In the genomic region with DNA sequence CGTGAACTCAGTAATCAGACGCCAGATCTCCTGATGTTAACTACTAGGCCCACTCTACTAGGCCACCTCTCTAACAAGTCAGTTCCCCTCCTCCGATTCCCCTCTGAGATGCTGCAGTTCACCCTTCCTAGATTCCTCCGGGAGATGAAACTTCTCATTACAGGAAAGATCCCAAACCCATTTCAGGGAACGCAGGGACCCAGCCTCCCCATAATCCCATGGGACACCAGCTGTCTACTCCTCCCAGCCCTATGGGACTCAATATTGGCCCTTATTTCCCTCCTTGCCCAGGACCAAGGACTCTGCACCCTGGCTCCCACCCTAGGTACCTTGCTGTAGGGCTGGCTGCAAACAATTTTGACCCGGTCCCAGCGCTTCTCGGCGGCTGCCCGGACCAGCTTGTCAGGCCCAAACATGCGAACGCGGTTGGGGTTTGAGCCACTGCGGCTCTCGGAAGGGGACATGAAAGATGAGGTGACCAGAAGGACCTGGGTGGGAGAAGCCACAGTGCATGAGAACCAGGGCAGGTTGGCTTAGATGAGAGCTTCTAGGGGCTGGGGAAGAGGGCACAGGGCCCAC, we compare ENCODE assay signal across 14 cellular contexts. TPM values are rescaled to one million over a fixed set of nuclear protein-coding genes. Genes with fewer than 3 reads are reported as not detected.
A peak's percentile ranks its signal among the peaks of the same experiment; 100 is the strongest.
DNase-seq lines count a peak whose midpoint lies in the region; ATAC-seq, FAIRE-seq and TF ChIP-seq lines count a peak whose summit lies in the region.
"Had no signal": no experiment of that assay in that cellular context is flagged by ENCODE, and none has a peak within 500 bp of the region (broad histone marks: within the 10 kb centered on the region; RNA-seq: fewer than 3 reads in every experiment).

No MANE protein-coding gene starts in this region.

- no peaks in the 10 kb centered on the region for H3K9me3 ChIP-seq in A673 (ENCODE audit: low read depth, low read length, poor library complexity, severe bottlenecking)
- no peaks in the 10 kb centered on the region for H3K9me3 ChIP-seq in BLaER1
- H3K9me3 ChIP-seq in WERI-Rb-1 (ENCODE audit: severe bottlenecking), result no peaks in the 10 kb centered on the region
- H3K9me3 ChIP-seq in kidney (ENCODE audit: control insufficient read depth in 1 of 2, low read length in 2 of 2), result no peaks in the 10 kb centered on the region
- H3K9me3 ChIP-seq in tibial nerve, result no peaks in the 10 kb centered on the region
- H3K9me3 ChIP-seq: BE2C, Caco-2 had no signal

- H3K4me1 ChIP-seq in A673 (ENCODE audit: insufficient read depth, low read length, poor library complexity, severe bottlenecking), result peaks cover 26% of the 10 kb centered on the region
- H3K4me1 ChIP-seq in BLaER1, result peaks cover 39% of the 10 kb centered on the region
- no peaks in the 10 kb centered on the region for H3K4me1 ChIP-seq in kidney (ENCODE audit: control insufficient read depth in 1 of 2, insufficient read depth in 1 of 2, low read depth in 1 of 2, low read length in 2 of 2)
- H3K4me1 ChIP-seq in tibial nerve, result no peaks in the 10 kb centered on the region
- H3K4me1 ChIP-seq: BE2C, Caco-2 had no signal

- ATAC-seq in GM19397 (IDR thresholded peaks at IDR 0.05; ENCODE audit: unreplicated experiment), result no peak

- CTCF ChIA-PET in A673 (lab: Charles Lee), result interaction anchor here (0.6 to 2.1 kb wide), 9 partner anchors 9 to 1135 kb away, joined by 3 to 25 read pairs (median 4); no protein-coding TSS in a partner anchor

- peaks cover 41% of the 10 kb centered on the region for H3K36me3 ChIP-seq in A673 (ENCODE audit: insufficient read depth, low read length, poor library complexity, severe bottlenecking)
- peaks cover 82% of the 10 kb centered on the region for H3K36me3 ChIP-seq in BLaER1
- H3K36me3 ChIP-seq in WERI-Rb-1, result peaks cover 60% of the 10 kb centered on the region
- peaks cover 11 to 29% of the 10 kb centered on the region in 2 donors for H3K36me3 ChIP-seq in kidney (ENCODE audit: control insufficient read depth in 1 of 2, insufficient read depth in 2 of 2, low read length in 2 of 2)
- H3K36me3 ChIP-seq in tibial nerve, result peaks cover 0 to 90% (median 17%) of the 10 kb centered on the region in 3 donors

- TF ChIP-seq CTCF in A673 (conservative IDR thresholded peaks at IDR 0.05; ENCODE audit: low read depth, low read length) (no peak), WERI-Rb-1 (IDR thresholded peaks at IDR 0.05; ENCODE audit: low read depth, low read length) (no peak), kidney (IDR thresholded peaks at IDR 0.05; ENCODE audit: borderline replicate concordance, extremely low read depth, insufficient read depth) (no peak), tibial nerve (IDR thresholded peaks at IDR 0.05) (no peak)

- FAIRE-seq in kidney (lab: Jason Lieb, UNC), result no peak

- intact Hi-C loops in A673 (cut with micrococcal nuclease; ENCODE audit: unreplicated experiment), result no loop called here
- intact Hi-C loops in kidney (cut with DNase I), result no loop called here

- no peak for TF ChIP-seq EP300 in tibial nerve (IDR thresholded peaks at IDR 0.05)

- no peaks in the 10 kb centered on the region for H4K20me1 ChIP-seq in BLaER1

- H3K9ac ChIP-seq in BLaER1 (peak overlapping the region; percentile 38), kidney (ENCODE audit: low read length in 2 of 2) (no peak overlapping the region)

- WGBS in tibial nerve, 2 donors, result 91 to 93% methylated on average over 15 of the region's 15 CpGs

- no peak for TF ChIP-seq POLR2A in tibial nerve (IDR thresholded peaks at IDR 0.05)

- no TSS peak for BruUV-seq in A673 (replicated peaks; lab: Mats Ljungman, UMichigan)

- H3K27me3 ChIP-seq in A673 (replicated peaks; ENCODE audit: insufficient read depth, low read depth, low read length, poor library complexity) (no peaks in the 10 kb centered on the region), BLaER1 (no peaks in the 10 kb centered on the region), WERI-Rb-1 (ENCODE audit: insufficient read depth, low read depth, severe bottlenecking) (no peaks in the 10 kb centered on the region), tibial nerve (no peaks in the 10 kb centered on the region)
- H3K27me3 ChIP-seq: BE2C had no signal

- POLR2A ChIA-PET in A673 (lab: Charles Lee; ENCODE audit: low non-redundant PET), result no interaction called here

- DNase-seq in A673 (ENCODE audit: low spot score) (no peak), WERI-Rb-1 (no peak), kidney (peak; percentile 45), NCI-H226 (no peak), tibial nerve (ENCODE audit: low spot score in 2 of 2) (no peak)
- DNase-seq: NCI-H187 treated with DMSO at 0.1 percent for 48 hours had no signal

- H3K4me2 ChIP-seq in BLaER1, result peak overlapping the region; percentile 24

- H3K27ac ChIP-seq in A673 (ENCODE audit: low read depth, low read length, poor library complexity, severe bottlenecking) (peak overlapping the region; percentile 70), BLaER1 (peak overlapping the region; percentile 60), WERI-Rb-1 (peak overlapping the region; percentile 70; the same call in 1 of the 2 replicates), kidney (ENCODE audit: low read depth in 2 of 2, low read length in 2 of 2) (no peak overlapping the region), tibial nerve (no peak overlapping the region)

- H3K4me3 ChIP-seq in A673 (ENCODE audit: low read depth, low read length, poor library complexity, severe bottlenecking) (no peak overlapping the region), BLaER1 (no peak overlapping the region), WERI-Rb-1 (ENCODE audit: low read depth, low read length) (no peak overlapping the region), kidney (ENCODE audit: low read length in 2 of 2) (no peak overlapping the region), tibial nerve (no peak overlapping the region)

RNA-seq across cellular contexts. Expression of a gene that starts 20.9 kb away (rescaled TPM):
- total RNA-seq in A673 (2021) (69.4 and 86.0 TPM in 2 replicates), kidney (24.5 TPM), tibial nerve (10 to 100 TPM; 18.6 to 30.6 (median 25.7) TPM)
- polyA plus RNA-seq in kidney (ENCODE audit: insufficient read depth, low read depth, low replicate concordance), result 19.3 TPM

RNA-seq across cellular contexts. Expression of a gene that starts 21.2 kb away (rescaled TPM):
- total RNA-seq in A673 (2021), result 14.3 and 15.6 TPM in 2 replicates
- 14.8 TPM for total RNA-seq in kidney
- polyA plus RNA-seq in kidney (ENCODE audit: insufficient read depth, low read depth, low replicate concordance), result 41.8 TPM
- total RNA-seq in tibial nerve, result 10 to 100 TPM in 3 of 4 donors, 1 to 10 TPM in 1; 7.5 to 45.7 (median 21.6) TPM
- total RNA-seq: Caco-2, HT-29, NCI-H460 had no signal

RNA-seq across cellular contexts. Expression of a gene that starts 21.4 kb away (rescaled TPM):
- total RNA-seq in A673 (2021) (2.8 and 3.1 TPM in 2 replicates), kidney (3.1 TPM), tibial nerve (under 1 TPM in 2 of 4 donors, not detected in 2; 0.60 to 0.63 TPM)
- polyA plus RNA-seq in kidney (ENCODE audit: insufficient read depth, low read depth, low replicate concordance), result 2.8 TPM
- total RNA-seq: IMR-90, LHCN-M2 had no signal

RNA-seq across cellular contexts. Expression of a gene that starts 27.4 kb away (rescaled TPM):
- total RNA-seq in A673 (2021), result 8.8 and 15.3 TPM in 2 replicates
- total RNA-seq in kidney, result 61.3 TPM
- 81.8 TPM for polyA plus RNA-seq in kidney (ENCODE audit: insufficient read depth, low read depth, low replicate concordance)
- total RNA-seq in tibial nerve, result 10 to 100 TPM; 33.7 to 54.5 (median 41.9) TPM

RNA-seq across cellular contexts. Expression of a gene that starts 41.5 kb away (rescaled TPM):
- total RNA-seq in A673 (2021) (34.1 and 37.7 TPM in 2 replicates), kidney (24.2 TPM), tibial nerve (10 to 100 TPM; 21.6 to 26.1 (median 23.6) TPM)
- 9.5 TPM for polyA plus RNA-seq in kidney (ENCODE audit: insufficient read depth, low read depth, low replicate concordance)

Comparison
In these comparisons a context has a peak if more than half of its experiments do, and no peak if none do; other contexts are left out.
1. H3K27ac ChIP-seq: peak in A673 (single experiment), BLaER1 (single experiment) and WERI-Rb-1 (single experiment); none in kidney (0 of 2) and tibial nerve (0 of 4).